In the genomic region with DNA sequence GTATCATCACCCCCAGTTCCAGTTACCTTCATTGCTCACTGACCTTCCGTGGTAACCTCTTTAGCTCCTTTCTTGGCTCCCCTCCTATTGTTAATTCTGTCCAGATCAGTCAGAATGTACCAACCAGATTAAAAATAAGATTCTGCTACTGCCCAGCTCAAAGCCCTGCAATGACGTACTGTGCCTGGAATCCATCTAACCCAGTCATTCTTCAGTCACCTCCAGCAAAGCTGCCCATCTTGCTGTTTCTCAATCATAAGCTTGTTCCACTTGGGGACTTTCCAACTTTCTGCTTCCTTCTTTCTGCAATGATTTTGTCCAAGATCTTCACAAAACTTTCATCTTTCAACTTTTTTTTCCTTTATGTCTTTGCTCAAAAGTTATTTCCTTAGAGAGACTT, we compare ENCODE assay signal across 20 cellular contexts.
DNase-seq lines count a peak whose midpoint lies in the region; ATAC-seq, FAIRE-seq and TF ChIP-seq lines count a peak whose summit lies in the region.
"Had no signal": no experiment of that assay in that cellular context is flagged by ENCODE, and none has a peak within 500 bp of the region (broad histone marks: within the 10 kb centered on the region; RNA-seq: fewer than 3 reads in every experiment).

No MANE protein-coding gene starts in this region.

- no peak overlapping the region for H3K27ac ChIP-seq in body of pancreas
- H3K27ac ChIP-seq: BLaER1, neural progenitor cell, right atrium auricular region, suprapubic skin had no signal

- no peaks in the 10 kb centered on the region for H3K27me3 ChIP-seq in body of pancreas
- H3K27me3 ChIP-seq: BLaER1, neural progenitor cell, right atrium auricular region, suprapubic skin had no signal

- peak; percentile 40 for DNase-seq in GM03348 (ENCODE audit: low spot score)
- peak; percentile 80 for DNase-seq in RCC 7860 (ENCODE audit: low spot score)
- peak; percentile 75 to 91 for DNase-seq in cardiac fibroblast (ENCODE audit: low read depth in 2 of 2)
- peak; percentile 49 for DNase-seq in non-pigmented ciliary epithelial cell (ENCODE audit: low read depth)
- no peak for DNase-seq in NCI-H1694 (lab: John Stamatoyannopoulos, UW)
- no peak for DNase-seq in H4 (ENCODE audit: low spot score)
- DNase-seq in body of pancreas: no peak
- no peak for DNase-seq in NCI-H526 treated with DMSO at 0.1 percent for 48 hours (lab: John Stamatoyannopoulos, UW)
- DNase-seq: activated CD4-positive, alpha-beta T cell treated with anti-CD3 and anti-CD28 coated beads, Interleukin-2, amount 10 ng/mL, durations not matched to agents 24 days and 14 days; activated naive CD4-positive, alpha-beta T cell treated with anti-CD3 and anti-CD28 coated beads, Interleukin-2, amount 50 U/mL, for 16 hours; GOT3; midbrain; NCI-H1092; NCI-H2171; SHP77 had no signal

- FAIRE-seq in RCC 7860 (lab: Jason Lieb, UNC): peak; percentile 71
- FAIRE-seq: endometrium had no signal

- H3K36me3 ChIP-seq in body of pancreas (replicated peaks in 1 of 2; ENCODE audit: insufficient read depth in 1 of 2, low read depth in 2 of 2): no peaks in the 10 kb centered on the region
- H3K36me3 ChIP-seq: BLaER1, neural progenitor cell, right atrium auricular region, suprapubic skin had no signal

- no peaks in the 10 kb centered on the region for H3K9me3 ChIP-seq in body of pancreas
- H3K9me3 ChIP-seq: BLaER1, right atrium auricular region, suprapubic skin had no signal

- WGBS in body of pancreas, 2 donors: 61 to 68% methylated on average over 2 of the region's 2 CpGs

- no peak overlapping the region for H3K4me3 ChIP-seq in cardiac fibroblast (replicated peaks in 1 of 2; ENCODE audit: low read depth in 2 of 2, low read length in 2 of 2)
- H3K4me3 ChIP-seq in body of pancreas: no peak overlapping the region
- H3K4me3 ChIP-seq: BLaER1, neural progenitor cell, right atrium auricular region, suprapubic skin had no signal

- no peak for ATAC-seq in body of pancreas

- no peaks in the 10 kb centered on the region for H3K4me1 ChIP-seq in body of pancreas
- H3K4me1 ChIP-seq: BLaER1, neural progenitor cell, right atrium auricular region, suprapubic skin had no signal

- TF ChIP-seq CTCF in cardiac fibroblast (IDR thresholded peaks at IDR 0.05; ENCODE audit: low read depth, low read length) (no peak), body of pancreas (IDR thresholded peaks at IDR 0.05) (no peak)

- intact Hi-C loops in body of pancreas (cut with DNase I): no loop called here

- TF ChIP-seq POLR2A in body of pancreas (IDR thresholded peaks at IDR 0.05): no peak

Comparison
In these comparisons a context has a peak if more than half of its experiments do, and no peak if none do; other contexts are left out.
1. DNase-seq: peak in GM03348 (single experiment), RCC 7860 (single experiment), cardiac fibroblast (2 of 2) and non-pigmented ciliary epithelial cell (single experiment); none in NCI-H1694 (single experiment), H4 (single experiment), body of pancreas (0 of 4) and NCI-H526 treated with DMSO at 0.1 percent for 48 hours (single experiment).